In genomic region chr15:70463453-70463834, GRCh38 we compare ENCODE assay signal across 13 cellular contexts.
DNase-seq lines count a peak whose midpoint lies in the region; ATAC-seq, FAIRE-seq and TF ChIP-seq lines count a peak whose summit lies in the region.
"Had no signal": no experiment of that assay in that cellular context is flagged by ENCODE, and none has a peak within 500 bp of the region (broad histone marks: within the 10 kb centered on the region; RNA-seq: fewer than 3 reads in every experiment).

No MANE protein-coding gene starts in this region.

- H3K4me1 ChIP-seq in K562 (replicated peaks in 1 of 2; ENCODE audit: control insufficient read depth in 2 of 2, insufficient read depth in 2 of 2, low read length in 2 of 2) (peaks cover 11 to 23% of the 10 kb centered on the region in 2 experiments; a peak in 4 of 5 replicates), left ventricle myocardium inferior (peaks cover 7% of the 10 kb centered on the region)

- H3K36me3 ChIP-seq in K562 (ENCODE audit: control insufficient read depth, insufficient read depth, low read length) (no peaks in the 10 kb centered on the region), left ventricle myocardium inferior (no peaks in the 10 kb centered on the region)

- H3K4me2 ChIP-seq in K562 (ENCODE audit: insufficient read depth, low read length) = peak overlapping the region; percentile 36; the same call in 1 of the 2 replicates

- TF ChIP-seq EP300 in K562 (IDR thresholded peaks at IDR 0.05; ENCODE audit: low read length) = peak; percentile 25; the same call in 1 of the 2 replicates

- DNase-seq in HUDEP-2 (lab: John Stamatoyannopoulos, UW; ENCODE audit: unreplicated experiment in 76 of 76) = peak in 44 of 76 experiments; percentile 11 to 74 (median 44)
- peak in 3 of 4 experiments; percentile 63 to 66 (median 66) for DNase-seq in K562 (ENCODE audit: extremely low read depth in 1 of 4, low spot score in 3 of 4)
- no peak for DNase-seq in cerebellar cortex (ENCODE audit: low spot score)
- DNase-seq in left ventricle myocardium inferior = no peak
- DNase-seq in iPS-NIHi7 (ENCODE audit: extremely low spot score) = no peak
- no peak for DNase-seq in EL
- DNase-seq: activated CD4-positive, alpha-beta T cell treated with anti-CD3 and anti-CD28 coated beads, Interleukin-2, amount 10 ng/mL, durations not matched to agents 7 days and 5 days; activated gamma-delta T cell; CD8-positive, alpha-beta T cell; NCI-H446 treated with DMSO at 0.1 percent for 48 hours had no signal

- H2AFZ ChIP-seq in K562 (ENCODE audit: low read depth, low read length) = peak overlapping the region; percentile 43

- H3K9ac ChIP-seq in K562 (ENCODE audit: insufficient read depth in 1 of 2, low read depth in 2 of 2, low read length in 2 of 2) = no peak overlapping the region

- H3K9me3 ChIP-seq in K562 (replicated peaks; ENCODE audit: control insufficient read depth, insufficient read depth, low read depth, low read length) (no peaks in the 10 kb centered on the region), left ventricle myocardium inferior (replicated peaks) (no peaks in the 10 kb centered on the region)

- no peaks in the 10 kb centered on the region for H4K20me1 ChIP-seq in K562 (replicated peaks; ENCODE audit: control insufficient read depth, insufficient read depth, low read length)

- in situ Hi-C loops in K562 (cut with MboI) = no loop called here

- no peaks in the 10 kb centered on the region for H3K9me1 ChIP-seq in K562 (ENCODE audit: control insufficient read depth, insufficient read depth, low read length)

- no peaks in the 10 kb centered on the region for H3K79me2 ChIP-seq in K562 (ENCODE audit: control insufficient read depth, insufficient read depth, low read length)

- BruUV-seq in K562 (replicated peaks; lab: Mats Ljungman, UMichigan) = no TSS peak

- TF ChIP-seq RAD21 in K562 (CRISPR knock-in tag; conservative IDR thresholded peaks at IDR 0.05 in 1 of 2, IDR thresholded peaks at IDR 0.05 in 1 of 2) = no peak

- H3K27me3 ChIP-seq in K562 (ENCODE audit: control insufficient read depth in 2 of 2, insufficient read depth in 2 of 2, low read length in 2 of 2) = no peaks in the 10 kb centered on the region; a peak in 1 of 5 replicates
- H3K27me3 ChIP-seq in left ventricle myocardium inferior (ENCODE audit: low read depth) = peaks cover 56% of the 10 kb centered on the region

- CTCF ChIA-PET in K562 (lab: Yijun Ruan, JAX; ENCODE audit: low intra/inter-chr PET ratio) = no interaction called here

- no peak for TF ChIP-seq POLR2A in K562 (conservative IDR thresholded peaks at IDR 0.05)

- ATAC-seq in GM18867 (IDR thresholded peaks at IDR 0.05; ENCODE audit: unreplicated experiment) = peak; percentile 29
- ATAC-seq in GM21825 (IDR thresholded peaks at IDR 0.05; ENCODE audit: unreplicated experiment) = peak; percentile 14
- peak; percentile 66 for ATAC-seq in K562
- ATAC-seq: CD8-positive, alpha-beta T cell had no signal

- TF ChIP-seq CTCF in K562 (IDR thresholded peaks at IDR 0.05 in 2 of 3, conservative IDR thresholded peaks at IDR 0.05 in 1 of 3; ENCODE audit: insufficient read depth in 2 of 3, low read depth in 1 of 3, low read length in 3 of 3) = no peak
- TF ChIP-seq CTCF in left ventricle myocardium inferior (IDR thresholded peaks at IDR 0.05; ENCODE audit: borderline replicate concordance) = no peak

- WGBS in K562 (ENCODE audit: insufficient coverage, low coverage, missing lambda C conversion rate) = 0% methylated on average over 1 of the region's 1 CpG

- no peak overlapping the region for H3K4me3 ChIP-seq in K562
- no peak overlapping the region for H3K4me3 ChIP-seq in left ventricle myocardium inferior

- POLR2A ChIA-PET in K562 (lab: Yijun Ruan, JAX) = interaction anchor here (0.6 to 0.9 kb wide), 3 partner anchors 11 to 1010 kb away, joined by 3 to 4 read pairs (median 4); partner anchors contain the start of gene RPLP1

- FAIRE-seq in K562 (lab: Jason Lieb, UNC) = peak; percentile 32
- FAIRE-seq: bronchial epithelial cell had no signal

- H3K27ac ChIP-seq in K562 (ENCODE audit: extremely low read depth, low read depth, low read length) = peak overlapping the region; percentile 12; the same call in 1 of the 3 replicates
- no peak overlapping the region for H3K27ac ChIP-seq in left ventricle myocardium inferior (replicated peaks)

- intact Hi-C loops in K562 (cut with micrococcal nuclease) = no loop called here
- intact Hi-C loops in left ventricle myocardium inferior (cut with micrococcal nuclease) = loop anchor here (10.0 kb wide), 1 partner anchor 729 kb away; no protein-coding TSS in a partner anchor

TF ChIP-seq in K562, 482 proteins besides CTCF, POLR2A, EP300 and RAD21 (continues in another document):
- TF ChIP-seq ELF4 (CRISPR knock-in tag; IDR thresholded peaks at IDR 0.05) = 0 out of 2 replicates have a peak, but pooled peaks have one; percentile 15
- TF ChIP-seq TAL1 (IDR thresholded peaks at IDR 0.05) = peak; percentile 56
- TF ChIP-seq MXI1 (IDR thresholded peaks at IDR 0.05; ENCODE audit: low read depth, low read length) = no peak
- peak; percentile 29; the same call in 1 of the 2 replicates for TF ChIP-seq CC2D1A (IDR thresholded peaks at IDR 0.05)
- TF ChIP-seq CBFA2T2 (conservative IDR thresholded peaks at IDR 0.05) = peak; percentile 62
- TF ChIP-seq, protein P1, sequence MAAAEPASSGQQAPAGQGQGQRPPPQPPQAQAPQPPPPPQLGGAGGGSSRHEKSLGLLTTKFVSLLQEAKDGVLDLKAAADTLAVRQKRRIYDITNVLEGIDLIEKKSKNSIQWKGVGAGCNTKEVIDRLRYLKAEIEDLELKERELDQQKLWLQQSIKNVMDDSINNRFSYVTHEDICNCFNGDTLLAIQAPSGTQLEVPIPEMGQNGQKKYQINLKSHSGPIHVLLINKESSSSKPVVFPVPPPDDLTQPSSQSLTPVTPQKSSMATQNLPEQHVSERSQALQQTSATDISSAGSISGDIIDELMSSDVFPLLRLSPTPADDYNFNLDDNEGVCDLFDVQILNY (CRISPR knock-in tag; IDR thresholded peaks at IDR 0.05) = no peak
- TF ChIP-seq BRD4 (IDR thresholded peaks at IDR 0.05) = no peak
- TF ChIP-seq, protein P2, sequence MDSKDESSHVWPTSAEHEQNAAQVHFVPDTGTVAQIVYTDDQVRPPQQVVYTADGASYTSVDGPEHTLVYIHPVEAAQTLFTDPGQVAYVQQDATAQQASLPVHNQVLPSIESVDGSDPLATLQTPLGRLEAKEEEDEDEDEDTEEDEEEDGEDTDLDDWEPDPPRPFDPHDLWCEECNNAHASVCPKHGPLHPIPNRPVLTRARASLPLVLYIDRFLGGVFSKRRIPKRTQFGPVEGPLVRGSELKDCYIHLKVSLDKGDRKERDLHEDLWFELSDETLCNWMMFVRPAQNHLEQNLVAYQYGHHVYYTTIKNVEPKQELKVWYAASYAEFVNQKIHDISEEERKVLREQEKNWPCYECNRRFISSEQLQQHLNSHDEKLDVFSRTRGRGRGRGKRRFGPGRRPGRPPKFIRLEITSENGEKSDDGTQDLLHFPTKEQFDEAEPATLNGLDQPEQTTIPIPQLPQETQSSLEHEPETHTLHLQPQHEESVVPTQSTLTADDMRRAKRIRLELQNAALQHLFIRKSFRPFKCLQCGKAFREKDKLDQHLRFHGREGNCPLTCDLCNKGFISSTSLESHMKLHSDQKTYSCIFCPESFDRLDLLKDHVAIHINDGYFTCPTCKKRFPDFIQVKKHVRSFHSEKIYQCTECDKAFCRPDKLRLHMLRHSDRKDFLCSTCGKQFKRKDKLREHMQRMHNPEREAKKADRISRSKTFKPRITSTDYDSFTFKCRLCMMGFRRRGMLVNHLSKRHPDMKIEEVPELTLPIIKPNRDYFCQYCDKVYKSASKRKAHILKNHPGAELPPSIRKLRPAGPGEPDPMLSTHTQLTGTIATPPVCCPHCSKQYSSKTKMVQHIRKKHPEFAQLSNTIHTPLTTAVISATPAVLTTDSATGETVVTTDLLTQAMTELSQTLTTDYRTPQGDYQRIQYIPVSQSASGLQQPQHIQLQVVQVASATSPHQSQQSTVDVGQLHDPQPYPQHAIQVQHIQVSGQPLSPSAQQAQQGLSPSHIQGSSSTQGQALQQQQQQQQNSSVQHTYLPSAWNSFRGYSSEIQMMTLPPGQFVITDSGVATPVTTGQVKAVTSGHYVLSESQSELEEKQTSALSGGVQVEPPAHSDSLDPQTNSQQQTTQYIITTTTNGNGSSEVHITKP (IDR thresholded peaks at IDR 0.05; ENCODE audit: partially characterized antibody) = no peak
- no peak for TF ChIP-seq CREBBP (IDR thresholded peaks at IDR 0.05; ENCODE audit: low read depth, low read length)
- no peak for TF ChIP-seq LCOR (CRISPR knock-in tag; IDR thresholded peaks at IDR 0.05)
- TF ChIP-seq COPS2 (conservative IDR thresholded peaks at IDR 0.05) = no peak
- no peak for TF ChIP-seq ZNF444 (CRISPR knock-in tag; IDR thresholded peaks at IDR 0.05)
- no peak for TF ChIP-seq ZNF551 (CRISPR knock-in tag; IDR thresholded peaks at IDR 0.05)
- TF ChIP-seq ATF6 (CRISPR knock-in tag; IDR thresholded peaks at IDR 0.05) = no peak
- TF ChIP-seq SOX6 (IDR thresholded peaks at IDR 0.05) = peak; percentile 93
- no peak for TF ChIP-seq ZBTB7A (IDR thresholded peaks at IDR 0.05; ENCODE audit: borderline replicate concordance, control insufficient read depth, low read depth, low read length)
- TF ChIP-seq CCAR2 (IDR thresholded peaks at IDR 0.05; ENCODE audit: low read depth, low read length) = no peak
- peak; percentile 48; the same call in 1 of the 2 replicates for TF ChIP-seq KLF16 (IDR thresholded peaks at IDR 0.05)
- no peak for TF ChIP-seq CREM (IDR thresholded peaks at IDR 0.05; ENCODE audit: low read depth)
- TF ChIP-seq ZNF717 (CRISPR knock-in tag; IDR thresholded peaks at IDR 0.05) = no peak
- TF ChIP-seq CBFA2T3 (IDR thresholded peaks at IDR 0.05) = peak; percentile 75
- no peak for TF ChIP-seq TSC22D4 (tag; IDR thresholded peaks at IDR 0.05)
- no peak for TF ChIP-seq BHLHE40 (IDR thresholded peaks at IDR 0.05; ENCODE audit: low read length)

Comparison
In these comparisons a context has a peak if more than half of its experiments do, and no peak if none do; other contexts are left out.
1. ATAC-seq: peak in every context shown above with its lines; median percentile 66 in K562; 29 in GM18867; 14 in GM21825.
2. DNase-seq: peak in HUDEP-2 (44 of 76) and K562 (3 of 4); none in cerebellar cortex (single experiment), left ventricle myocardium inferior (single experiment), iPS-NIHi7 (single experiment) and EL (single experiment).